In genomic region chr6:158654960-158655485, GRCh38 we compare ENCODE assay signal across 8 cellular contexts. TPM values are rescaled to one million over a fixed set of nuclear protein-coding genes. Genes with fewer than 3 reads are reported as not detected.
DNase-seq lines count a peak whose midpoint lies in the region; ATAC-seq, FAIRE-seq and TF ChIP-seq lines count a peak whose summit lies in the region.

No MANE protein-coding gene starts in this region.

- peak overlapping the region; percentile 98 for H4K91ac ChIP-seq in IMR-90 (ENCODE audit: insufficient read depth, low read depth, low read length)

- no peak for TF ChIP-seq CTCF in A549 (IDR thresholded peaks at IDR 0.05)
- TF ChIP-seq CTCF in IMR-90 (conservative IDR thresholded peaks at IDR 0.05; ENCODE audit: low read depth, low read length) = no peak
- TF ChIP-seq CTCF in HepG2 (CRISPR knock-in tag; IDR thresholded peaks at IDR 0.05) = no peak
- TF ChIP-seq CTCF in mammary epithelial cell (conservative IDR thresholded peaks at IDR 0.05 in 1 of 2, IDR thresholded peaks at IDR 0.05 in 1 of 2; ENCODE audit: extremely low read depth in 1 of 2, insufficient read depth in 1 of 2, low read depth in 1 of 2, low read length in 2 of 2) = no peak

- H3K27ac Mint-ChIP-seq in activated naive CD8-positive, alpha-beta T cell treated with anti-CD3 and anti-CD28 coated beads, Interleukin-2, amount 50 U/mL, for 24 hours = peak overlapping the region; percentile 95

- 0 out of 3 replicates have a peak overlapping the region, but pooled peaks have one; percentile 2 for H3K4me2 ChIP-seq in A549
- peak overlapping the region; percentile 30 for H3K4me2 ChIP-seq in IMR-90 (ENCODE audit: low read depth, low read length)
- peak overlapping the region; percentile 34; the same call in 1 of the 2 replicates for H3K4me2 ChIP-seq in HepG2 (ENCODE audit: low read depth, low read length)
- H3K4me2 ChIP-seq in mammary epithelial cell (ENCODE audit: insufficient read depth, low read depth, low read length) = no peak overlapping the region

- peaks cover 84% of the 10 kb centered on the region for H3K36me3 Mint-ChIP-seq in activated naive CD8-positive, alpha-beta T cell treated with anti-CD3 and anti-CD28 coated beads, Interleukin-2, amount 50 U/mL, for 24 hours (ENCODE audit: low read depth)

- H3K27ac ChIP-seq in A549 = peak overlapping the region in 1 of 2 experiments; percentile 3; a peak in 1 of 6 replicates
- H3K27ac ChIP-seq in IMR-90 (ENCODE audit: insufficient read depth, low read length) = peak overlapping the region; percentile 93
- H3K27ac ChIP-seq in HepG2 (ENCODE audit: extremely low read length, insufficient read depth, low read length) = no peak overlapping the region
- no peak overlapping the region for H3K27ac ChIP-seq in mammary epithelial cell (ENCODE audit: insufficient read depth, low read depth, low read length)

- H2AFZ ChIP-seq in IMR-90 (replicated peaks; ENCODE audit: low read length, poor library complexity) (peak overlapping the region; percentile 81), HepG2 (ENCODE audit: low read length) (no peak overlapping the region), mammary epithelial cell (ENCODE audit: low read depth, low read length) (no peak overlapping the region)

- FAIRE-seq in A549 (lab: Jason Lieb, UNC) (no peak), HepG2 (lab: Jason Lieb, UNC) (peak; percentile 63)

- TF ChIP-seq EP300 in A549 (IDR thresholded peaks at IDR 0.05) (no peak), HepG2 (IDR thresholded peaks at IDR 0.05; ENCODE audit: low read depth in 2 of 2, low read length in 2 of 2) (peak in 1 of 2 experiments; percentile 47; a peak in 1 of 4 replicates), HepG2 (CRISPR knock-in tag; IDR thresholded peaks at IDR 0.05; ENCODE audit: borderline replicate concordance) (no peak)

- TF ChIP-seq RAD21 in A549 (conservative IDR thresholded peaks at IDR 0.05 in 1 of 2, IDR thresholded peaks at IDR 0.05 in 1 of 2) (no peak), IMR-90 (IDR thresholded peaks at IDR 0.05; ENCODE audit: low read length) (no peak), HepG2 (CRISPR knock-in tag; IDR thresholded peaks at IDR 0.05) (no peak)

- H3K79me1 ChIP-seq in IMR-90 (ENCODE audit: low read depth in 1 of 2, low read length in 2 of 2) = 0 out of 4 replicates have a peak, but pooled peaks cover 0 to 16% of the 10 kb centered on the region in 2 experiments

- no peak overlapping the region for H3K4me3 ChIP-seq in A549
- no peak overlapping the region for H3K4me3 ChIP-seq in IMR-90 (ENCODE audit: insufficient read depth, low read depth, low read length)
- H3K4me3 ChIP-seq in HepG2 (replicated peaks in 1 of 3; ENCODE audit: insufficient read depth in 1 of 3, low read depth in 2 of 3, low read length in 3 of 3) = no peak overlapping the region
- no peak overlapping the region for H3K4me3 ChIP-seq in mammary epithelial cell (replicated peaks in 1 of 3; ENCODE audit: insufficient read depth in 1 of 3, low read depth in 2 of 3, low read length in 3 of 3)

- H2AK9ac ChIP-seq in IMR-90 (replicated peaks; ENCODE audit: low read depth, low read length, poor library complexity) = peak overlapping the region; percentile 83

- peak overlapping the region; percentile 94 for H2BK120ac ChIP-seq in IMR-90 (ENCODE audit: low read depth, low read length)

- intact Hi-C loops in IMR-90 (cut with micrococcal nuclease) = no loop called here
- intact Hi-C loops in HepG2 (cut with micrococcal nuclease; ENCODE audit: unreplicated experiment) = no loop called here
- intact Hi-C loops in mammary epithelial cell (cut with micrococcal nuclease) = no loop called here

- peak overlapping the region; percentile 97 for H2AK5ac ChIP-seq in IMR-90 (ENCODE audit: low read depth, low read length)

- H3K9me1 ChIP-seq in IMR-90 (ENCODE audit: insufficient read depth, low read length) = peaks cover 13% of the 10 kb centered on the region

- peak overlapping the region; percentile 66; the same call in 1 of the 2 replicates for H3K23ac ChIP-seq in IMR-90 (ENCODE audit: low read depth, low read length)

- TF ChIP-seq POLR2A in A549 (IDR thresholded peaks at IDR 0.05; ENCODE audit: low read length) (no peak), IMR-90 (IDR thresholded peaks at IDR 0.05; ENCODE audit: low read depth, low read length) (no peak), HepG2 (IDR thresholded peaks at IDR 0.05; ENCODE audit: insufficient read depth in 1 of 2, low read depth in 2 of 2, low read length in 2 of 2) (no peak)

- ATAC-seq in A549 (no peak), IMR-90 (ENCODE audit: low read depth) (peak; percentile 55), HepG2 (no peak), GM18520 (IDR thresholded peaks at IDR 0.05; ENCODE audit: unreplicated experiment) (no peak)
- ATAC-seq in activated naive CD8-positive, alpha-beta T cell treated with anti-CD3 and anti-CD28 coated beads, Interleukin-2, amount 50 U/mL, for 24 hours = no peak

- H2BK5ac ChIP-seq in IMR-90 (ENCODE audit: low read depth, low read length, poor library complexity, severe bottlenecking) = peak overlapping the region; percentile 72

- H3K79me2 ChIP-seq in HepG2 (ENCODE audit: insufficient read depth, low read length) = no peaks in the 10 kb centered on the region
- H3K79me2 ChIP-seq in mammary epithelial cell (ENCODE audit: insufficient read depth, low read length) = no peaks in the 10 kb centered on the region

- peak overlapping the region; percentile 86 for H3K4me3 Mint-ChIP-seq in activated naive CD8-positive, alpha-beta T cell treated with anti-CD3 and anti-CD28 coated beads, Interleukin-2, amount 50 U/mL, for 24 hours

- peak overlapping the region; percentile 88 for H3K56ac ChIP-seq in IMR-90 (ENCODE audit: extremely low read depth, insufficient read depth, low read length)

- DNase-seq in A549 (ENCODE audit: low read depth in 1 of 2, low spot score in 1 of 2) (no peak), IMR-90 (peak; percentile 79), HepG2 (ENCODE audit: low spot score) (no peak), superior temporal gyrus (ENCODE audit: extremely low spot score) (no peak), putamen (ENCODE audit: low spot score) (no peak), mammary epithelial cell (no peak)
- no peak for DNase-seq in activated naive CD8-positive, alpha-beta T cell treated with anti-CD3 and anti-CD28 coated beads, Interleukin-2, amount 50 U/mL, for 24 hours

- in situ Hi-C loops in IMR-90 (cut with MboI; ENCODE audit: low sequenced_read_pairs) = no loop called here
- in situ Hi-C loops in HepG2 (cut with HindIII; ENCODE audit: extremely low pct_ligation_motif_present, low pct_unique_long_range_greater_than_20kb) = no loop called here
- in situ Hi-C loops in mammary epithelial cell (cut with MboI; ENCODE audit: low sequenced_read_pairs in 2 of 2) = no loop called here

- peak overlapping the region; percentile 57 for H3K18ac ChIP-seq in IMR-90 (ENCODE audit: low read depth, low read length)

- no peaks in the 10 kb centered on the region for H3K9me3 ChIP-seq in A549
- H3K9me3 ChIP-seq in IMR-90 (ENCODE audit: control insufficient read depth, insufficient read depth, low read length) = no peaks in the 10 kb centered on the region
- H3K9me3 ChIP-seq in HepG2 (ENCODE audit: low read length) = no peaks in the 10 kb centered on the region
- H3K9me3 ChIP-seq in mammary epithelial cell (replicated peaks; ENCODE audit: insufficient read depth, low read length) = no peaks in the 10 kb centered on the region

- peaks cover 26% of the 10 kb centered on the region for H3K4me1 ChIP-seq in A549
- H3K4me1 ChIP-seq in IMR-90 (ENCODE audit: control insufficient read depth, insufficient read depth, low read length) = peaks cover 24% of the 10 kb centered on the region
- peaks cover 40% of the 10 kb centered on the region for H3K4me1 ChIP-seq in HepG2 (ENCODE audit: insufficient read depth, low read length)
- H3K4me1 ChIP-seq in mammary epithelial cell (ENCODE audit: insufficient read depth, low read length) = peaks cover 1% of the 10 kb centered on the region

- POLR2A ChIA-PET in A549 (lab: Yijun Ruan, JAX) = no interaction called here
- POLR2A ChIA-PET in IMR-90 (lab: Charles Lee; ENCODE audit: unreplicated experiment) = interaction anchor here (0.6 to 0.9 kb wide), 2 partner anchors 11 to 390 kb away, joined by 3 read pairs; partner anchors contain the start of gene DYNLT1
- POLR2A ChIA-PET in HepG2 (lab: Yijun Ruan, JAX) = interaction anchor here (2.9 kb wide), 1 partner anchor 10 kb away, joined by 10 read pairs; the partner anchor contains the start of gene DYNLT1

- dilution Hi-C loops in IMR-90 (cut with HindIII; ENCODE audit: low sequenced_read_pairs, unreplicated experiment) (no loop called here), mammary epithelial cell (cut with HindIII; ENCODE audit: low sequenced_read_pairs) (no loop called here)

- peak overlapping the region; percentile 95 for H2BK20ac ChIP-seq in IMR-90 (ENCODE audit: low read depth, low read length)

- H3K36me3 ChIP-seq in IMR-90 (ENCODE audit: control insufficient read depth, insufficient read depth, low read length) (no peaks in the 10 kb centered on the region), HepG2 (replicated peaks in 1 of 2; ENCODE audit: control insufficient read depth in 1 of 2, insufficient read depth in 2 of 2, low read length in 2 of 2) (no peaks in the 10 kb centered on the region), mammary epithelial cell (ENCODE audit: insufficient read depth, low read length) (no peaks in the 10 kb centered on the region)

- H4K20me1 ChIP-seq in IMR-90 (ENCODE audit: insufficient read depth, low read length) (no peaks in the 10 kb centered on the region), HepG2 (ENCODE audit: insufficient read depth, low read length) (no peaks in the 10 kb centered on the region), mammary epithelial cell (ENCODE audit: insufficient read depth, low read length) (no peaks in the 10 kb centered on the region)

- peak overlapping the region; percentile 84 to 89 for H4K8ac ChIP-seq in IMR-90 (ENCODE audit: low read depth in 2 of 2, low read length in 2 of 2)

- peaks cover 78% of the 10 kb centered on the region for H3K4me1 Mint-ChIP-seq in activated naive CD8-positive, alpha-beta T cell treated with anti-CD3 and anti-CD28 coated beads, Interleukin-2, amount 50 U/mL, for 24 hours

- CTCF ChIA-PET in A549 (lab: Yijun Ruan, JAX) (no interaction called here), IMR-90 (lab: Yijun Ruan, JAX) (no interaction called here), HepG2 (lab: Yijun Ruan, JAX; ENCODE audit: low intra/inter-chr PET ratio, low total read pairs) (no interaction called here), mammary epithelial cell (lab: Charles Lee; ENCODE audit: low non-redundant PET) (no interaction called here)

- BruUV-seq in IMR-90 (replicated peaks; lab: Mats Ljungman, UMichigan) (no TSS peak), HepG2 (replicated peaks; lab: Mats Ljungman, UMichigan) (no TSS peak), mammary epithelial cell (replicated peaks; lab: Mats Ljungman, UMichigan) (no TSS peak)

- peak overlapping the region; percentile 91; the same call in 2 of the 3 replicates for H2BK15ac ChIP-seq in IMR-90 (ENCODE audit: low read depth, low read length)

- H3K9me3 Mint-ChIP-seq in activated naive CD8-positive, alpha-beta T cell treated with anti-CD3 and anti-CD28 coated beads, Interleukin-2, amount 50 U/mL, for 24 hours = no peaks in the 10 kb centered on the region

- 66% methylated on average over 10 of the region's 10 CpGs for WGBS in A549 (ENCODE audit: missing lambda C conversion rate)
- 30% methylated on average over 5 of the region's 10 CpGs; no CpG with 5 or more reads in 1 of the 2 experiments for WGBS in IMR-90 (ENCODE audit: extremely low coverage in 2 of 2, insufficient read length in 1 of 2), 2 experiments
- WGBS in HepG2 (ENCODE audit: low lambda C conversion rate) = 31% methylated on average over 10 of the region's 10 CpGs
- WGBS in mammary epithelial cell (ENCODE audit: low coverage, missing lambda C conversion rate) = 97% methylated on average over 10 of the region's 10 CpGs

- H4K5ac ChIP-seq in IMR-90 (ENCODE audit: low read depth, low read length) = peak overlapping the region; percentile 49

- peak overlapping the region; percentile 60 for H3K14ac ChIP-seq in IMR-90 (replicated peaks; ENCODE audit: low read depth, low read length)

- peaks cover 4% of the 10 kb centered on the region for H3K27me3 Mint-ChIP-seq in activated naive CD8-positive, alpha-beta T cell treated with anti-CD3 and anti-CD28 coated beads, Interleukin-2, amount 50 U/mL, for 24 hours

- H3K27me3 ChIP-seq in IMR-90 (ENCODE audit: control insufficient read depth, insufficient read depth, low read length) (no peaks in the 10 kb centered on the region), HepG2 (ENCODE audit: control insufficient read depth in 1 of 2, insufficient read depth in 2 of 2, low read length in 2 of 2) (peaks cover 0 to 23% of the 10 kb centered on the region in 2 experiments; a peak in 2 of 5 replicates), mammary epithelial cell (ENCODE audit: insufficient read depth, low read length) (no peaks in the 10 kb centered on the region)

- H3K4ac ChIP-seq in IMR-90 (ENCODE audit: low read depth, low read length) = peak overlapping the region; percentile 90

- peak overlapping the region; percentile 32; the same call in 1 of the 2 replicates for H3K9ac ChIP-seq in IMR-90 (ENCODE audit: low read depth, low read length)
- H3K9ac ChIP-seq in HepG2 (ENCODE audit: insufficient read depth, low read depth, low read length) = no peak overlapping the region
- H3K9ac ChIP-seq in mammary epithelial cell (ENCODE audit: insufficient read depth, low read length) = no peak overlapping the region

RNA-seq across cellular contexts. Expression of gene SYTL3, which starts 5.2 kb away (rescaled TPM):
- polyA plus RNA-seq in A549 (2011; rRNA removed) = 0.63 and 1.1 TPM in 2 replicates
- 0.49 TPM in 2 replicates for polyA plus RNA-seq in A549 (2012; cell fraction: cytosol; rRNA removed)
- polyA plus RNA-seq in A549 (2012; cell fraction: nucleus; rRNA removed) = 0.31 and 0.50 TPM in 2 replicates
- 0.89 to 1.0 TPM (median 0.92 TPM) in 3 replicates for polyA plus RNA-seq in A549 (2017; fragmentation: RNase III; extraction: RNeasy Plus Mini Kit Qiagen cat#74134 plus additional on column Dnase treatment)
- 0.66 and 0.68 TPM in 2 replicates for polyA minus RNA-seq in A549 (2011; rRNA and poly(A)+ RNA removed)
- total RNA-seq in IMR-90 (2012; rRNA removed) = 3.6 and 4.3 TPM in 2 replicates
- polyA plus RNA-seq in IMR-90 (2012; rRNA removed) = 2.8 and 2.9 TPM in 2 replicates
- 1.6 and 2.4 TPM in 2 replicates for polyA plus RNA-seq in IMR-90 (2012; cell fraction: cytosol; rRNA removed)
- 3.8 and 6.6 TPM in 2 replicates for polyA plus RNA-seq in IMR-90 (2012; cell fraction: nucleus; rRNA removed; ENCODE audit: low replicate concordance)
- total RNA-seq in HepG2 (2016; rRNA removed; fragmentation: Illumina TruSeq; extraction: Trizol) = 0.11 and 0.17 TPM in 2 replicates
- total RNA-seq in HepG2 (2016; cell fraction: cytosol; rRNA removed; fragmentation: Illumina TruSeq; extraction: Trizol; ENCODE audit: low read depth) = 0.20 and 0.26 TPM in 2 replicates
- total RNA-seq in HepG2 (2016; cell fraction: insoluble cytoplasmic fraction; rRNA removed; fragmentation: Illumina TruSeq; extraction: Trizol) = 0.19 and 0.25 TPM in 2 replicates
- 0.14 and 0.15 TPM in 2 replicates for total RNA-seq in HepG2 (2016; cell fraction: membrane; rRNA removed; fragmentation: Illumina TruSeq; extraction: Trizol)
- 0.37 and 0.50 TPM in 2 replicates for total RNA-seq in HepG2 (2016; cell fraction: nucleus; rRNA removed; fragmentation: Illumina TruSeq; extraction: Trizol)
- 0.21 and 0.28 TPM in 2 replicates for polyA plus RNA-seq in HepG2 (2011; rRNA removed)
- polyA plus RNA-seq in HepG2 (2011; cell fraction: cytosol; rRNA removed) = 0.12 and 0.15 TPM in 2 replicates
- polyA plus RNA-seq in HepG2 (2011; cell fraction: nucleus; rRNA removed) = 0.59 and 0.64 TPM in 2 replicates
- polyA plus RNA-seq in HepG2 (2012) = 0.21 and 0.44 TPM in 2 replicates
- polyA plus RNA-seq in HepG2 (2016; cell fraction: cytosol; fragmentation: Illumina TruSeq; extraction: Trizol; ENCODE audit: low read depth) = 0.16 and 0.17 TPM in 2 replicates
- polyA plus RNA-seq in HepG2 (2016; cell fraction: insoluble cytoplasmic fraction; fragmentation: Illumina TruSeq; extraction: Trizol; ENCODE audit: low read depth) = 0.10 and 0.34 TPM in 2 replicates
- polyA plus RNA-seq in HepG2 (2016; cell fraction: membrane; fragmentation: Illumina TruSeq; extraction: Trizol; ENCODE audit: low read depth) = 0.07 and 0.15 TPM in 2 replicates
- 0.22 and 0.72 TPM in 2 replicates for polyA plus RNA-seq in HepG2 (2016; cell fraction: nucleus; fragmentation: Illumina TruSeq; extraction: Trizol; ENCODE audit: insufficient read depth, low read depth)
- polyA minus RNA-seq in HepG2 (2011; rRNA and poly(A)+ RNA removed; ENCODE audit: low replicate concordance) = 0.28 TPM in 1 of 2 replicates, not detected in the other
- not detected in 2 replicates for polyA minus RNA-seq in HepG2 (2011; cell fraction: cytosol; rRNA and poly(A)+ RNA removed)
- 0.64 and 0.87 TPM in 2 replicates for polyA minus RNA-seq in HepG2 (2011; cell fraction: nucleus; rRNA and poly(A)+ RNA removed)
- total RNA-seq in mammary epithelial cell = 1 to 10 TPM; 1.5 to 1.7 TPM
- polyA plus RNA-seq in mammary epithelial cell = 0.87 TPM
- polyA minus RNA-seq in mammary epithelial cell = 0.21 TPM

RNA-seq across cellular contexts. Expression of gene DYNLT1, which starts 10.5 kb away (rescaled TPM):
- polyA plus RNA-seq in A549 (2011; rRNA removed) = 174 and 232 TPM in 2 replicates
- polyA plus RNA-seq in A549 (2012; cell fraction: cytosol; rRNA removed) = 101 and 110 TPM in 2 replicates
- polyA plus RNA-seq in A549 (2012; cell fraction: nucleus; rRNA removed) = 33.4 and 56.6 TPM in 2 replicates
- 130 to 136 TPM (median 133 TPM) in 3 replicates for polyA plus RNA-seq in A549 (2017; fragmentation: RNase III; extraction: RNeasy Plus Mini Kit Qiagen cat#74134 plus additional on column Dnase treatment)
- 51.4 and 52.3 TPM in 2 replicates for polyA minus RNA-seq in A549 (2011; rRNA and poly(A)+ RNA removed)
- 187 and 235 TPM in 2 replicates for total RNA-seq in IMR-90 (2012; rRNA removed)
- 338 and 349 TPM in 2 replicates for polyA plus RNA-seq in IMR-90 (2012; rRNA removed)
- polyA plus RNA-seq in IMR-90 (2012; cell fraction: cytosol; rRNA removed) = 134 and 310 TPM in 2 replicates
- polyA plus RNA-seq in IMR-90 (2012; cell fraction: nucleus; rRNA removed; ENCODE audit: low replicate concordance) = 32.9 and 226 TPM in 2 replicates
- 108 and 144 TPM in 2 replicates for total RNA-seq in HepG2 (2016; rRNA removed; fragmentation: Illumina TruSeq; extraction: Trizol)
- 61.3 and 63.2 TPM in 2 replicates for total RNA-seq in HepG2 (2016; cell fraction: cytosol; rRNA removed; fragmentation: Illumina TruSeq; extraction: Trizol; ENCODE audit: low read depth)
- total RNA-seq in HepG2 (2016; cell fraction: insoluble cytoplasmic fraction; rRNA removed; fragmentation: Illumina TruSeq; extraction: Trizol) = 106 and 153 TPM in 2 replicates
- total RNA-seq in HepG2 (2016; cell fraction: membrane; rRNA removed; fragmentation: Illumina TruSeq; extraction: Trizol) = 66.8 and 68.4 TPM in 2 replicates
- 46.1 and 46.5 TPM in 2 replicates for total RNA-seq in HepG2 (2016; cell fraction: nucleus; rRNA removed; fragmentation: Illumina TruSeq; extraction: Trizol)
- polyA plus RNA-seq in HepG2 (2011; rRNA removed) = 152 and 171 TPM in 2 replicates
- 96.9 and 144 TPM in 2 replicates for polyA plus RNA-seq in HepG2 (2011; cell fraction: cytosol; rRNA removed)
- 55.7 and 80.2 TPM in 2 replicates for polyA plus RNA-seq in HepG2 (2011; cell fraction: nucleus; rRNA removed)
- 121 and 122 TPM in 2 replicates for polyA plus RNA-seq in HepG2 (2012)
- polyA plus RNA-seq in HepG2 (2016; cell fraction: cytosol; fragmentation: Illumina TruSeq; extraction: Trizol; ENCODE audit: low read depth) = 51.0 and 56.6 TPM in 2 replicates
- polyA plus RNA-seq in HepG2 (2016; cell fraction: insoluble cytoplasmic fraction; fragmentation: Illumina TruSeq; extraction: Trizol; ENCODE audit: low read depth) = 155 and 168 TPM in 2 replicates
- polyA plus RNA-seq in HepG2 (2016; cell fraction: membrane; fragmentation: Illumina TruSeq; extraction: Trizol; ENCODE audit: low read depth) = 61.5 and 63.6 TPM in 2 replicates
- polyA plus RNA-seq in HepG2 (2016; cell fraction: nucleus; fragmentation: Illumina TruSeq; extraction: Trizol; ENCODE audit: insufficient read depth, low read depth) = 102 and 103 TPM in 2 replicates
- polyA minus RNA-seq in HepG2 (2011; rRNA and poly(A)+ RNA removed; ENCODE audit: low replicate concordance) = 81.1 TPM in 2 replicates
- 19.5 and 25.9 TPM in 2 replicates for polyA minus RNA-seq in HepG2 (2011; cell fraction: cytosol; rRNA and poly(A)+ RNA removed)
- polyA minus RNA-seq in HepG2 (2011; cell fraction: nucleus; rRNA and poly(A)+ RNA removed) = 19.4 and 32.6 TPM in 2 replicates
- total RNA-seq in mammary epithelial cell = 100 to 1,000 TPM in 1 of 2 donors, 10 to 100 TPM in 1; 51.8 to 129 TPM
- 211 TPM for polyA plus RNA-seq in mammary epithelial cell
- 199 TPM for polyA minus RNA-seq in mammary epithelial cell

Comparison
In these comparisons a context has a peak if more than half of its experiments do, and no peak if none do; other contexts are left out.
1. Of the 38 proteins assayed by ChIP-seq in both HepG2 and A549: peak only in HepG2: none; only in A549: none; in both: CEBPB; in neither: 35; mixed calls (peak in some experiments, not most) for 2.